ENCODE assay signal across 12 cellular contexts in the genomic region with DNA sequence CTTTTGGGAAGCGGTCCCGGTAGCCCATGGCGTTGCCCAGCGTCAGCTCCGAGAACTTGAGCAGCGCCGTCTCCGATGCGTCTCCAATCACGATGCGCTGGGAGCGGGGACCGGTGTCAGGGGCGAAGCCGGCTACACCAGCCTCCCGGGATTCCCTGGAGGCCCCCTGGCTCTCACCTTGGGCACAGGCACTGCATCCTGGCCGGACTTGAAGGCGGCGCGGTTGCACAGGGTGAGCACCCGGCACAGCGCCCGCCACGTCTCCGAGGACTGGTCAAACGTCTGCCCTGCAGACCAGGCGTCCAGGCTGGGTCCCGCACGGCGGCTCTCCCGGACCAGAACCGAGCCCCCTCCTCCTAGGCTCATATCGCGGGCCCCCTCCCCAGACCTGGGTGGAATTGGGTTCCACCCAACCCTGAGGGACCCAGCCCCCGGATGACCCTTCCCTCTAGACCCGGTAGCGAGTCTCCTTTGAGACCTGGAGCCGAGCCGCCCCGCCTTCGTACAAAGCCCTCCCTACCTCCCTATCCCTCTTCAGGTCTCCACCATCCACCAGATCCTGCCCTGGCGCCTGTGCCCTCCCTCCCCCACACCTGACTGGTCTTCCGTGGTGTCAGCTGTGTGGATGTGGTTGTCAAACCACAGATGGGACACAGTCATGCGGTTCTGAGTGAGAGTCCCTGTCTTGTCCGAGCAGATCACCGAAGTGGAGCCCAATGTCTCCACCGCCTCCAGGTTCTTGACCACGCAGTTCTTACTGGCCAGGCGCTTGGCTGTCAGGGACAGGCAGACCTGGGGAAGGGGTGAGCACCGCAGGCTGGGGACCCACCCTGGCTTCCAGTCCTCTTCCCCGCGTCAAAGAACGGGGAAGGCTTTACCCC. TPM values are rescaled to one million over a fixed set of nuclear protein-coding genes. Genes with fewer than 3 reads are reported as not detected.
A peak's percentile ranks its signal among the peaks of the same experiment; 100 is the strongest.
DNase-seq lines count a peak whose midpoint lies in the region; ATAC-seq, FAIRE-seq and TF ChIP-seq lines count a peak whose summit lies in the region.
"Had no signal": no experiment of that assay in that cellular context is flagged by ENCODE, and none has a peak within 500 bp of the region (broad histone marks: within the 10 kb centered on the region; RNA-seq: fewer than 3 reads in every experiment).

No MANE protein-coding gene starts in this region.

- POLR2A ChIA-PET in HEK293T (lab: Yijun Ruan, JAX), result interaction anchor here (1.4 to 1.6 kb wide), 2 partner anchors 48 to 86 kb away, joined by 5 to 9 read pairs; no protein-coding TSS in a partner anchor

- H2AFZ ChIP-seq in neural cell (ENCODE audit: low read depth, low read length), result no peak overlapping the region

- CTCF ChIA-PET in HEK293T (lab: Yijun Ruan, JAX), result interaction anchor here (1.0 to 1.9 kb wide), 2 partner anchors 10 to 50 kb away, joined by 3 to 8 read pairs; no protein-coding TSS in a partner anchor

- TF ChIP-seq RAD21 in neural cell (conservative IDR thresholded peaks at IDR 0.05), result no peak

- DNase-seq in HEK293T (ENCODE audit: extremely low spot score) (peak; percentile 22), dorsolateral prefrontal cortex (no peak), GM19239 (ENCODE audit: insufficient read length, low spot score) (no peak), NCI-H1048 (lab: John Stamatoyannopoulos, UW) (no peak), NCI-H510A treated with DMSO at 0.1 percent for 48 hours (lab: John Stamatoyannopoulos, UW) (no peak)
- DNase-seq: NCI-H748 treated with DMSO at 0.1 percent for 48 hours had no signal

- no peak overlapping the region for H3K27ac ChIP-seq in BLaER1
- no peak overlapping the region for H3K27ac ChIP-seq in dorsolateral prefrontal cortex
- H3K27ac ChIP-seq in neural cell (ENCODE audit: low read length), result no peak overlapping the region
- H3K27ac ChIP-seq: epithelial cell of prostate had no signal

- no peaks in the 10 kb centered on the region for H3F3A ChIP-seq in neural cell (ENCODE audit: insufficient read depth, low read length, poor library complexity, severe bottlenecking)

- H3K9ac ChIP-seq in BLaER1 (no peak overlapping the region), neural cell (ENCODE audit: low read length) (no peak overlapping the region)

- H3K9me3 ChIP-seq in BLaER1, result no peaks in the 10 kb centered on the region
- H3K9me3 ChIP-seq in neural cell (ENCODE audit: low read length), result no peaks in the 10 kb centered on the region

- peak overlapping the region; percentile 52 for H3K4me3 ChIP-seq in BLaER1
- H3K4me3 ChIP-seq in dorsolateral prefrontal cortex, result peak overlapping the region in 56 of 59 donors; percentile 7 to 66 (median 45)
- H3K4me3 ChIP-seq in neural cell (ENCODE audit: low read length), result peak overlapping the region; percentile 65

- no peak for ATAC-seq in HG02870 (IDR thresholded peaks at IDR 0.05; ENCODE audit: unreplicated experiment)

- no peak for FAIRE-seq in GM19239 (lab: Jason Lieb, UNC)
- FAIRE-seq: D721Med had no signal

- no peaks in the 10 kb centered on the region for H3K27me3 ChIP-seq in BLaER1
- H3K27me3 ChIP-seq in dorsolateral prefrontal cortex, result peaks cover 0 to 50% (median 22%) of the 10 kb centered on the region in 45 donors
- peaks cover 30% of the 10 kb centered on the region for H3K27me3 ChIP-seq in neural cell (ENCODE audit: insufficient read depth, low read depth, low read length)

- H3K79me2 ChIP-seq in neural cell (replicated peaks; ENCODE audit: insufficient read depth, low read length), result no peaks in the 10 kb centered on the region

- intact Hi-C loops in dorsolateral prefrontal cortex (cut with DNase I), result no loop called here

- no peaks in the 10 kb centered on the region for H3K9me2 ChIP-seq in neural cell (ENCODE audit: insufficient read depth, low read length)

- no peaks in the 10 kb centered on the region for H3K36me3 ChIP-seq in BLaER1
- H3K36me3 ChIP-seq in neural cell (ENCODE audit: insufficient read depth, low read length), result no peaks in the 10 kb centered on the region

- TF ChIP-seq EP300 in neural cell (conservative IDR thresholded peaks at IDR 0.05; ENCODE audit: poor library complexity, severe bottlenecking), result no peak

- H4K20me1 ChIP-seq in BLaER1, result no peaks in the 10 kb centered on the region
- no peaks in the 10 kb centered on the region for H4K20me1 ChIP-seq in neural cell (ENCODE audit: insufficient read depth)

- peaks cover 24% of the 10 kb centered on the region for H3K4me1 ChIP-seq in BLaER1

- TF ChIP-seq CTCF in dorsolateral prefrontal cortex (IDR thresholded peaks at IDR 0.05 in 54 of 56, conservative IDR thresholded peaks at IDR 0.05 in 2 of 56; ENCODE audit: low read depth in 1 of 56, partially characterized antibody in 56 of 56), result no peak
- TF ChIP-seq CTCF in neural cell (IDR thresholded peaks at IDR 0.05; ENCODE audit: poor library complexity, severe bottlenecking), result no peak

- H3K4me2 ChIP-seq in BLaER1 (peak overlapping the region; percentile 75), neural cell (ENCODE audit: low read length) (no peak overlapping the region)

TF ChIP-seq in HEK293T, 16 proteins besides CTCF, POLR2A, EP300 and RAD21:
- TF ChIP-seq FOXK2 (IDR thresholded peaks at IDR 0.05), result no peak
- TF ChIP-seq SUZ12 (IDR thresholded peaks at IDR 0.05), result no peak
- TF ChIP-seq HDGF (IDR thresholded peaks at IDR 0.05; ENCODE audit: borderline replicate concordance), result no peak
- no peak for TF ChIP-seq FOXA1 (IDR thresholded peaks at IDR 0.05)
- no peak for TF ChIP-seq FOXM1 (IDR thresholded peaks at IDR 0.05; ENCODE audit: borderline replicate concordance)
- TF ChIP-seq L3MBTL2 (conservative IDR thresholded peaks at IDR 0.05), result no peak
- TF ChIP-seq ARNT (IDR thresholded peaks at IDR 0.05), result no peak
- TF ChIP-seq ZNF384 (IDR thresholded peaks at IDR 0.05), result no peak
- TF ChIP-seq NFRKB (IDR thresholded peaks at IDR 0.05), result no peak
- no peak for TF ChIP-seq SP1 (IDR thresholded peaks at IDR 0.05)
- TF ChIP-seq, protein P1, sequence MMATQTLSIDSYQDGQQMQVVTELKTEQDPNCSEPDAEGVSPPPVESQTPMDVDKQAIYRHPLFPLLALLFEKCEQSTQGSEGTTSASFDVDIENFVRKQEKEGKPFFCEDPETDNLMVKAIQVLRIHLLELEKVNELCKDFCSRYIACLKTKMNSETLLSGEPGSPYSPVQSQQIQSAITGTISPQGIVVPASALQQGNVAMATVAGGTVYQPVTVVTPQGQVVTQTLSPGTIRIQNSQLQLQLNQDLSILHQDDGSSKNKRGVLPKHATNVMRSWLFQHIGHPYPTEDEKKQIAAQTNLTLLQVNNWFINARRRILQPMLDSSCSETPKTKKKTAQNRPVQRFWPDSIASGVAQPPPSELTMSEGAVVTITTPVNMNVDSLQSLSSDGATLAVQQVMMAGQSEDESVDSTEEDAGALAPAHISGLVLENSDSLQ (IDR thresholded peaks at IDR 0.05), result no peak
- TF ChIP-seq BHLHE40 (IDR thresholded peaks at IDR 0.05; ENCODE audit: borderline replicate concordance), result no peak
- no peak for TF ChIP-seq TARDBP (IDR thresholded peaks at IDR 0.05)
- TF ChIP-seq CTBP1 (IDR thresholded peaks at IDR 0.05; ENCODE audit: borderline replicate concordance), result no peak
- TF ChIP-seq LEF1 (IDR thresholded peaks at IDR 0.05; ENCODE audit: borderline replicate concordance), result no peak
- no peak for TF ChIP-seq ELF4 (IDR thresholded peaks at IDR 0.05)

TF ChIP-seq in neural cell, 6 proteins besides CTCF, POLR2A, EP300 and RAD21:
- TF ChIP-seq, protein P2, sequence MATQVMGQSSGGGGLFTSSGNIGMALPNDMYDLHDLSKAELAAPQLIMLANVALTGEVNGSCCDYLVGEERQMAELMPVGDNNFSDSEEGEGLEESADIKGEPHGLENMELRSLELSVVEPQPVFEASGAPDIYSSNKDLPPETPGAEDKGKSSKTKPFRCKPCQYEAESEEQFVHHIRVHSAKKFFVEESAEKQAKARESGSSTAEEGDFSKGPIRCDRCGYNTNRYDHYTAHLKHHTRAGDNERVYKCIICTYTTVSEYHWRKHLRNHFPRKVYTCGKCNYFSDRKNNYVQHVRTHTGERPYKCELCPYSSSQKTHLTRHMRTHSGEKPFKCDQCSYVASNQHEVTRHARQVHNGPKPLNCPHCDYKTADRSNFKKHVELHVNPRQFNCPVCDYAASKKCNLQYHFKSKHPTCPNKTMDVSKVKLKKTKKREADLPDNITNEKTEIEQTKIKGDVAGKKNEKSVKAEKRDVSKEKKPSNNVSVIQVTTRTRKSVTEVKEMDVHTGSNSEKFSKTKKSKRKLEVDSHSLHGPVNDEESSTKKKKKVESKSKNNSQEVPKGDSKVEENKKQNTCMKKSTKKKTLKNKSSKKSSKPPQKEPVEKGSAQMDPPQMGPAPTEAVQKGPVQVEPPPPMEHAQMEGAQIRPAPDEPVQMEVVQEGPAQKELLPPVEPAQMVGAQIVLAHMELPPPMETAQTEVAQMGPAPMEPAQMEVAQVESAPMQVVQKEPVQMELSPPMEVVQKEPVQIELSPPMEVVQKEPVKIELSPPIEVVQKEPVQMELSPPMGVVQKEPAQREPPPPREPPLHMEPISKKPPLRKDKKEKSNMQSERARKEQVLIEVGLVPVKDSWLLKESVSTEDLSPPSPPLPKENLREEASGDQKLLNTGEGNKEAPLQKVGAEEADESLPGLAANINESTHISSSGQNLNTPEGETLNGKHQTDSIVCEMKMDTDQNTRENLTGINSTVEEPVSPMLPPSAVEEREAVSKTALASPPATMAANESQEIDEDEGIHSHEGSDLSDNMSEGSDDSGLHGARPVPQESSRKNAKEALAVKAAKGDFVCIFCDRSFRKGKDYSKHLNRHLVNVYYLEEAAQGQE (IDR thresholded peaks at IDR 0.05; ENCODE audit: borderline replicate concordance), result no peak
- no peak for TF ChIP-seq MXI1 (conservative IDR thresholded peaks at IDR 0.05; ENCODE audit: poor library complexity, severe bottlenecking)
- TF ChIP-seq SMC3 (conservative IDR thresholded peaks at IDR 0.05; ENCODE audit: poor library complexity), result no peak
- no peak for TF ChIP-seq TAF1 (IDR thresholded peaks at IDR 0.05; ENCODE audit: low read depth)
- TF ChIP-seq EZH2 (IDR thresholded peaks at IDR 0.05; ENCODE audit: borderline replicate concordance, insufficient read depth, low read length, poor library complexity, severe bottlenecking), result no peak
- no peak for TF ChIP-seq POLR2AphosphoS5 (IDR thresholded peaks at IDR 0.05)

RNA-seq across cellular contexts. Expression of a gene that starts 4.8 kb away (rescaled TPM):
- total RNA-seq in dorsolateral prefrontal cortex, result 1 to 10 TPM in 69 of 120 experiments, under 1 TPM in 45, not detected in 6; 0.11 to 4.8 (median 1.2) TPM
- 0.34 TPM in 1 of 2 replicates, not detected in the other for polyA plus RNA-seq in neural cell
- polyA minus RNA-seq in neural cell, result not detected in 2 replicates
- total RNA-seq: mononuclear cell had no signal

RNA-seq across cellular contexts. Expression of a gene that starts 13.2 kb away (rescaled TPM):
- 10 to 100 TPM; 38.2 to 73.0 (median 54.7) TPM for total RNA-seq in dorsolateral prefrontal cortex
- polyA plus RNA-seq in neural cell, result 106 and 108 TPM in 2 replicates
- 37.7 and 37.9 TPM in 2 replicates for polyA minus RNA-seq in neural cell

RNA-seq across cellular contexts. Expression of a gene that starts 25.4 kb away (rescaled TPM):
- total RNA-seq in dorsolateral prefrontal cortex, result under 1 TPM in 6 of 120 experiments, not detected in 114; 0.26 to 0.94 (median 0.38) TPM
- not detected in 2 replicates for polyA plus RNA-seq in neural cell
- polyA minus RNA-seq in neural cell, result not detected in 2 replicates
- total RNA-seq: mononuclear cell had no signal

RNA-seq across cellular contexts. Expression of a gene that starts 27.3 kb away (rescaled TPM):
- total RNA-seq in dorsolateral prefrontal cortex, result 1 to 10 TPM in 1 of 120 experiments, under 1 TPM in 1, not detected in 118; 0.97 to 1.4 TPM
- polyA plus RNA-seq in neural cell, result not detected in 2 replicates
- polyA minus RNA-seq in neural cell, result not detected in 2 replicates
- total RNA-seq: mononuclear cell had no signal

RNA-seq across cellular contexts. Expression of a gene that starts 30.5 kb away (rescaled TPM):
- total RNA-seq in dorsolateral prefrontal cortex, result 1 to 10 TPM in 15 of 120 experiments, under 1 TPM in 52, not detected in 53; 0.23 to 2.7 (median 0.60) TPM
- polyA plus RNA-seq in neural cell, result not detected in 2 replicates
- not detected in 2 replicates for polyA minus RNA-seq in neural cell
- total RNA-seq: mononuclear cell had no signal
